In genomic region chr3:189748046-189748445, GRCh38 we compare ENCODE assay signal across 22 cellular contexts.
"Had no signal": no experiment of that assay in that cellular context is flagged by ENCODE, and none has a peak within 500 bp of the region (broad histone marks: within the 10 kb centered on the region; RNA-seq: fewer than 3 reads in every experiment).

No MANE protein-coding gene starts in this region.

- DNase-seq: activated CD4-positive, alpha-beta memory T cell treated with anti-CD3 and anti-CD28 coated beads, Interleukin-2, amount 10 ng/mL, durations not matched to agents 7 days and 5 days; activated CD4-positive, alpha-beta T cell treated with anti-CD3 and anti-CD28 coated beads for 4 hours; activated CD8-positive, alpha-beta memory T cell treated with anti-CD3 and anti-CD28 coated beads, Interleukin-2, amount 10 ng/mL, durations not matched to agents 7 days and 5 days; activated naive CD4-positive, alpha-beta T cell; activated naive CD8-positive, alpha-beta T cell treated with anti-CD3 and anti-CD28 coated beads for 36 hours; amniotic stem cell; effector CD8-positive, alpha-beta T cell; foreskin fibroblast; mucosa of descending colon; naive B cell; psoas muscle; right cardiac atrium; stomach; trophoblast cell had no signal

- H3K27me3 Mint-ChIP-seq: activated CD4-positive, alpha-beta memory T cell treated with anti-CD3 and anti-CD28 coated beads, Interleukin-2, amount 10 ng/mL, durations not matched to agents 7 days and 5 days; activated CD8-positive, alpha-beta memory T cell treated with anti-CD3 and anti-CD28 coated beads, Interleukin-2, amount 10 ng/mL, durations not matched to agents 7 days and 5 days; activated naive CD8-positive, alpha-beta T cell treated with anti-CD3 and anti-CD28 coated beads for 36 hours; activated T-helper 17 cell treated with anti-CD3 and anti-CD28 coated beads, Interleukin-2, amount 50 U/mL, for 72 hours; dendritic cell treated with granulocyte-macrophage colony-stimulating factor and Interleukin-4, amounts not matched to agents 40 ng/mL and 50 ng/mL, for 4 days; memory B cell; naive B cell had no signal

- H3K4me3 ChIP-seq: cardiac muscle cell, mucosa of descending colon, psoas muscle, stomach, vagina had no signal

- H3K9me3 ChIP-seq: vagina had no signal

- H3K27ac ChIP-seq: cardiac muscle cell, epithelial cell of prostate, psoas muscle, stomach, vagina had no signal

- H3K36me3 ChIP-seq: cardiac muscle cell, stomach, vagina had no signal

- ATAC-seq: activated CD8-positive, alpha-beta memory T cell treated with anti-CD3 and anti-CD28 coated beads, Interleukin-2, amount 10 ng/mL, durations not matched to agents 7 days and 5 days; activated T-helper 17 cell treated with anti-CD3 and anti-CD28 coated beads, Interleukin-2, amount 50 U/mL, for 72 hours; mucosa of descending colon; psoas muscle; right cardiac atrium; WTC11 had no signal

- H3K4me3 Mint-ChIP-seq: activated CD4-positive, alpha-beta memory T cell treated with anti-CD3 and anti-CD28 coated beads, Interleukin-2, amount 10 ng/mL, durations not matched to agents 7 days and 5 days; activated CD8-positive, alpha-beta memory T cell treated with anti-CD3 and anti-CD28 coated beads, Interleukin-2, amount 10 ng/mL, durations not matched to agents 7 days and 5 days; activated naive CD8-positive, alpha-beta T cell treated with anti-CD3 and anti-CD28 coated beads for 36 hours; activated T-helper 17 cell treated with anti-CD3 and anti-CD28 coated beads, Interleukin-2, amount 50 U/mL, for 72 hours; dendritic cell treated with granulocyte-macrophage colony-stimulating factor and Interleukin-4, amounts not matched to agents 40 ng/mL and 50 ng/mL, for 4 days; memory B cell; naive B cell; neural crest cell; WTC11 had no signal

- H3K27ac Mint-ChIP-seq: activated CD4-positive, alpha-beta memory T cell treated with anti-CD3 and anti-CD28 coated beads, Interleukin-2, amount 10 ng/mL, durations not matched to agents 7 days and 5 days; activated CD8-positive, alpha-beta memory T cell treated with anti-CD3 and anti-CD28 coated beads, Interleukin-2, amount 10 ng/mL, durations not matched to agents 7 days and 5 days; activated naive CD8-positive, alpha-beta T cell treated with anti-CD3 and anti-CD28 coated beads for 36 hours; activated T-helper 17 cell treated with anti-CD3 and anti-CD28 coated beads, Interleukin-2, amount 50 U/mL, for 72 hours; dendritic cell treated with granulocyte-macrophage colony-stimulating factor and Interleukin-4, amounts not matched to agents 40 ng/mL and 50 ng/mL, for 4 days; memory B cell; WTC11 had no signal

- H3K4me1 ChIP-seq: psoas muscle, stomach, vagina had no signal

- H3K27me3 ChIP-seq: cardiac muscle cell, stomach, vagina had no signal

- H3K4me1 Mint-ChIP-seq: activated CD8-positive, alpha-beta memory T cell treated with anti-CD3 and anti-CD28 coated beads, Interleukin-2, amount 10 ng/mL, durations not matched to agents 7 days and 5 days; activated naive CD8-positive, alpha-beta T cell treated with anti-CD3 and anti-CD28 coated beads for 36 hours; activated T-helper 17 cell treated with anti-CD3 and anti-CD28 coated beads, Interleukin-2, amount 50 U/mL, for 72 hours; memory B cell; naive B cell; neural crest cell; WTC11 had no signal

- H3K36me3 Mint-ChIP-seq: activated CD8-positive, alpha-beta memory T cell treated with anti-CD3 and anti-CD28 coated beads, Interleukin-2, amount 10 ng/mL, durations not matched to agents 7 days and 5 days; activated naive CD8-positive, alpha-beta T cell treated with anti-CD3 and anti-CD28 coated beads for 36 hours; naive B cell had no signal
